Comparison of ENCODE assay signal across 20 cellular contexts in genomic region chr16:83400234-83400633, GRCh38.
DNase-seq lines count a peak whose midpoint lies in the region; ATAC-seq and TF ChIP-seq lines count a peak whose summit lies in the region.
"Had no signal": no experiment of that assay in that cellular context is flagged by ENCODE, and none has a peak within 500 bp of the region (broad histone marks: within the 10 kb centered on the region; RNA-seq: fewer than 3 reads in every experiment).

No MANE protein-coding gene starts in this region.

- H3K4me1 ChIP-seq in mammary epithelial cell (ENCODE audit: insufficient read depth, low read length) (peaks cover 26% of the 10 kb centered on the region), iPS DF 6.9 (ENCODE audit: control insufficient read depth, insufficient read depth, low read length) (no peaks in the 10 kb centered on the region), left ventricle myocardium inferior (no peaks in the 10 kb centered on the region)
- H3K4me1 ChIP-seq: spleen had no signal

- TF ChIP-seq CTCF in MCF 10A (IDR thresholded peaks at IDR 0.05; ENCODE audit: unreplicated experiment) (no peak), mammary epithelial cell (conservative IDR thresholded peaks at IDR 0.05 in 1 of 2, IDR thresholded peaks at IDR 0.05 in 1 of 2; ENCODE audit: extremely low read depth in 1 of 2, insufficient read depth in 1 of 2, low read depth in 1 of 2, low read length in 2 of 2) (no peak), VCaP (conservative IDR thresholded peaks at IDR 0.05) (0 out of 2 replicates have a peak, but pooled peaks have one; percentile 10), left ventricle myocardium inferior (IDR thresholded peaks at IDR 0.05; ENCODE audit: borderline replicate concordance) (no peak)

- peaks cover 6% of the 10 kb centered on the region for H3K36me3 Mint-ChIP-seq in MCF 10A (ENCODE audit: insufficient read depth, unreplicated experiment)
- H3K36me3 Mint-ChIP-seq in activated T-cell treated with anti-CD3 and anti-CD28 coated beads, Interleukin-2, amount 50 U/mL, for 4 hours (ENCODE audit: insufficient read depth): no peaks in the 10 kb centered on the region
- H3K36me3 Mint-ChIP-seq: activated naive CD8-positive, alpha-beta T cell treated with anti-CD3 and anti-CD28 coated beads for 36 hours; CD14-positive monocyte had no signal

- POLR2A ChIA-PET in MCF 10A (lab: Yijun Ruan, JAX): no interaction called here

- BruUV-seq in MCF 10A (replicated peaks; lab: Mats Ljungman, UMichigan): no TSS peak
- no TSS peak for BruUV-seq in mammary epithelial cell (replicated peaks; lab: Mats Ljungman, UMichigan)

- DNase-seq in MCF 10A (ENCODE audit: unreplicated experiment) (peak; percentile 8), mammary epithelial cell (no peak), iPS DF 6.9 (ENCODE audit: low read depth, low spot score) (peak; percentile 60), OCI-M1 (lab: John Stamatoyannopoulos, UW) (no peak), left ventricle myocardium inferior (no peak)
- no peak for DNase-seq in activated T-cell treated with anti-CD3 and anti-CD28 coated beads, Interleukin-2, amount 50 U/mL, for 4 hours
- DNase-seq: activated CD4-positive, alpha-beta T cell treated with anti-CD3 and anti-CD28 coated beads for 1 hour; activated naive CD8-positive, alpha-beta T cell treated with anti-CD3 and anti-CD28 coated beads for 36 hours; DMS 273 treated with DMSO at 0.1 percent for 48 hours; Kasumi-1; kidney glomerular epithelial cell; NCI-H1417; spleen; stimulated activated CD4-positive, alpha-beta T cell treated with anti-CD3 and anti-CD28 coated beads, Interleukin-4, amount 100 ng/mL, for 4 hours had no signal

- no peaks in the 10 kb centered on the region for H3K9me3 ChIP-seq in mammary epithelial cell (replicated peaks; ENCODE audit: insufficient read depth, low read length)
- H3K9me3 ChIP-seq in iPS DF 6.9 (ENCODE audit: control insufficient read depth, insufficient read depth, low read length): no peaks in the 10 kb centered on the region
- peaks cover 3% of the 10 kb centered on the region for H3K9me3 ChIP-seq in left ventricle myocardium inferior (replicated peaks)

- no peaks in the 10 kb centered on the region for H3K27me3 Mint-ChIP-seq in MCF 10A (ENCODE audit: insufficient read depth, unreplicated experiment)
- H3K27me3 Mint-ChIP-seq in activated T-cell treated with anti-CD3 and anti-CD28 coated beads, Interleukin-2, amount 50 U/mL, for 4 hours (ENCODE audit: low read depth): no peaks in the 10 kb centered on the region

- WGBS in mammary epithelial cell (ENCODE audit: low coverage, missing lambda C conversion rate): 87% methylated on average over 4 of the region's 4 CpGs
- WGBS in iPS DF 6.9 (ENCODE audit: insufficient coverage, insufficient read length): no CpG with 5 or more reads among the region's 4 CpGs

- H3K79me2 ChIP-seq in mammary epithelial cell (ENCODE audit: insufficient read depth, low read length): no peaks in the 10 kb centered on the region

- no peak overlapping the region for H3K27ac Mint-ChIP-seq in MCF 10A (ENCODE audit: low read depth, unreplicated experiment)
- H3K27ac Mint-ChIP-seq: activated naive CD8-positive, alpha-beta T cell treated with anti-CD3 and anti-CD28 coated beads for 36 hours; activated T-helper 1 cell treated with anti-CD3 and anti-CD28 coated beads, Interleukin-12 subunit alpha, Interleukin-12 subunit beta, Interleukin-2, Interleukin-4 antibody, amounts not matched to agents 30 ng/mL and 10 ng/mL and 1 ng/mL, durations not matched to agents 14 hours and 24 hours and 36 hours; CD14-positive monocyte had no signal

- in situ Hi-C loops in mammary epithelial cell (cut with MboI; ENCODE audit: low sequenced_read_pairs in 2 of 2): no loop called here

- H3K4me3 Mint-ChIP-seq in MCF 10A (ENCODE audit: unreplicated experiment): no peak overlapping the region
- no peak overlapping the region for H3K4me3 Mint-ChIP-seq in activated T-cell treated with anti-CD3 and anti-CD28 coated beads, Interleukin-2, amount 50 U/mL, for 4 hours
- H3K4me3 Mint-ChIP-seq: activated naive CD8-positive, alpha-beta T cell treated with anti-CD3 and anti-CD28 coated beads for 36 hours; activated T-helper 1 cell treated with anti-CD3 and anti-CD28 coated beads, Interleukin-12 subunit alpha, Interleukin-12 subunit beta, Interleukin-2, Interleukin-4 antibody, amounts not matched to agents 30 ng/mL and 10 ng/mL and 1 ng/mL, durations not matched to agents 14 hours and 24 hours and 36 hours; CD14-positive monocyte; neural crest cell had no signal

- no peak overlapping the region for H3K9ac ChIP-seq in mammary epithelial cell (ENCODE audit: insufficient read depth, low read length)

- H3K27ac ChIP-seq in mammary epithelial cell (ENCODE audit: insufficient read depth, low read depth, low read length) (no peak overlapping the region), VCaP (no peak overlapping the region), iPS DF 6.9 (ENCODE audit: low read length) (no peak overlapping the region), left ventricle myocardium inferior (replicated peaks) (no peak overlapping the region)
- H3K27ac ChIP-seq: coronary artery, spleen had no signal

- peaks cover 6% of the 10 kb centered on the region for H3K9me3 Mint-ChIP-seq in MCF 10A (ENCODE audit: unreplicated experiment)
- H3K9me3 Mint-ChIP-seq in activated T-cell treated with anti-CD3 and anti-CD28 coated beads, Interleukin-2, amount 50 U/mL, for 4 hours: peaks cover 10% of the 10 kb centered on the region

- no peak overlapping the region for H3K4me2 ChIP-seq in mammary epithelial cell (ENCODE audit: insufficient read depth, low read depth, low read length)

- CTCF ChIA-PET in MCF 10A (lab: Yijun Ruan, JAX) (no interaction called here), mammary epithelial cell (lab: Charles Lee; ENCODE audit: low non-redundant PET) (interaction anchor here (0.7 kb wide), 1 partner anchor 240 kb away, joined by 3 read pairs; no protein-coding TSS in a partner anchor)

- ATAC-seq in activated T-cell treated with anti-CD3 and anti-CD28 coated beads, Interleukin-2, amount 50 U/mL, for 4 hours: no peak
- no peak for ATAC-seq in GM19023 (IDR thresholded peaks at IDR 0.05; ENCODE audit: unreplicated experiment)

- H3K27me3 ChIP-seq in mammary epithelial cell (ENCODE audit: insufficient read depth, low read length) (no peaks in the 10 kb centered on the region), iPS DF 6.9 (ENCODE audit: control insufficient read depth, insufficient read depth, low read length) (no peaks in the 10 kb centered on the region), left ventricle myocardium inferior (ENCODE audit: low read depth) (no peaks in the 10 kb centered on the region)

- no peaks in the 10 kb centered on the region for H3K36me3 ChIP-seq in mammary epithelial cell (ENCODE audit: insufficient read depth, low read length)
- H3K36me3 ChIP-seq in iPS DF 6.9 (ENCODE audit: control insufficient read depth, insufficient read depth, low read length): no peaks in the 10 kb centered on the region
- H3K36me3 ChIP-seq in left ventricle myocardium inferior: no peaks in the 10 kb centered on the region
- H3K36me3 ChIP-seq: spleen had no signal

- H3K4me3 ChIP-seq in mammary epithelial cell (replicated peaks in 1 of 3; ENCODE audit: insufficient read depth in 1 of 3, low read depth in 2 of 3, low read length in 3 of 3): no peak overlapping the region
- no peak overlapping the region for H3K4me3 ChIP-seq in iPS DF 6.9 (ENCODE audit: low read length)
- no peak overlapping the region for H3K4me3 ChIP-seq in left ventricle myocardium inferior
- H3K4me3 ChIP-seq: coronary artery, spleen had no signal

- H4K20me1 ChIP-seq in mammary epithelial cell (ENCODE audit: insufficient read depth, low read length): no peaks in the 10 kb centered on the region

- intact Hi-C loops in MCF 10A (cut with micrococcal nuclease): no loop called here
- intact Hi-C loops in mammary epithelial cell (cut with micrococcal nuclease): no loop called here
- intact Hi-C loops in left ventricle myocardium inferior (cut with micrococcal nuclease): no loop called here

- H2AFZ ChIP-seq in mammary epithelial cell (ENCODE audit: low read depth, low read length): no peak overlapping the region

- dilution Hi-C loops in mammary epithelial cell (cut with HindIII; ENCODE audit: low sequenced_read_pairs): no loop called here

- peaks cover 11% of the 10 kb centered on the region for H3K4me1 Mint-ChIP-seq in MCF 10A (ENCODE audit: insufficient read depth, unreplicated experiment)
- H3K4me1 Mint-ChIP-seq in activated T-cell treated with anti-CD3 and anti-CD28 coated beads, Interleukin-2, amount 50 U/mL, for 4 hours (ENCODE audit: low read depth): no peaks in the 10 kb centered on the region
- H3K4me1 Mint-ChIP-seq: activated naive CD8-positive, alpha-beta T cell treated with anti-CD3 and anti-CD28 coated beads for 36 hours; CD14-positive monocyte; neural crest cell had no signal

Comparison
In these comparisons a context has a peak if more than half of its experiments do, and no peak if none do; other contexts are left out.
1. DNase-seq: peak in MCF 10A (single experiment) and iPS DF 6.9 (single experiment); none in mammary epithelial cell (single experiment), activated T-cell treated with anti-CD3 and anti-CD28 coated beads, Interleukin-2, amount 50 U/mL, for 4 hours (single experiment), OCI-M1 (single experiment) and left ventricle myocardium inferior (single experiment).